In genomic region chr2:80464275-80464674, GRCh38 we compare ENCODE assay signal across 33 cellular contexts.
"Had no signal": no experiment of that assay in that cellular context is flagged by ENCODE, and none has a peak within 500 bp of the region (broad histone marks: within the 10 kb centered on the region; RNA-seq: fewer than 3 reads in every experiment).

No MANE protein-coding gene starts in this region.

- H3K36me3 ChIP-seq: adrenal gland, brain microvascular endothelial cell, breast epithelium had no signal

- H3K4me1 ChIP-seq: adrenal gland, body of pancreas, breast epithelium had no signal

- H3K27ac ChIP-seq: adrenal gland, body of pancreas, brain microvascular endothelial cell, breast epithelium, VCaP had no signal

- H3K4me3 ChIP-seq: adrenal gland, body of pancreas, breast epithelium had no signal

- ATAC-seq: activated CD8-positive, alpha-beta T cell treated with anti-CD3 and anti-CD28 coated beads for 36 hours; activated naive CD4-positive, alpha-beta T cell treated with anti-CD3 and anti-CD28 coated beads, Interleukin-2, amount 50 U/mL, for 72 hours; activated T-cell treated with anti-CD3 and anti-CD28 coated beads, Interleukin-2, amount 50 U/mL, for 4 hours; activated T-cell treated with anti-CD3 and anti-CD28 coated beads, Interleukin-2, amount 50 U/mL, for 72 hours; activated T-helper 17 cell treated with anti-CD3 and anti-CD28 coated beads, Interleukin-2, amount 50 U/mL, for 72 hours; body of pancreas; T-helper 17 cell had no signal

- FAIRE-seq: astrocyte, colon, TTC549 had no signal

- DNase-seq: activated B cell treated with CpG ODN at 0.5 μM for 24 hours; activated CD4-positive, alpha-beta memory T cell treated with anti-CD3 and anti-CD28 coated beads for 36 hours; activated CD4-positive, alpha-beta T cell treated with anti-CD3 and anti-CD28 coated beads for 4 hours; activated CD4-positive, alpha-beta T cell treated with anti-CD3 and anti-CD28 coated beads, Interleukin-2, amount 10 ng/mL, durations not matched to agents 24 days and 14 days; activated CD4-positive, alpha-beta T cell treated with anti-CD3 and anti-CD28 coated beads, Interleukin-2, amount 50 U/mL, for 1 hour; activated CD4-positive, alpha-beta T cell treated with anti-CD3 and anti-CD28 coated beads, Interleukin-2, amount 50 U/mL, for 4 hours; activated CD4-positive, CD25-positive, alpha-beta regulatory T cell treated with anti-CD3 and anti-CD28 coated beads, Interleukin-2, amount 50 U/mL, for 72 hours; activated CD8-positive, alpha-beta memory T cell treated with anti-CD3 and anti-CD28 coated beads, Interleukin-2, amount 50 U/mL, for 4 hours; activated CD8-positive, alpha-beta T cell treated with anti-CD3 and anti-CD28 coated beads for 36 hours; activated effector memory CD4-positive, alpha-beta T cell treated with anti-CD3 and anti-CD28 coated beads, Interleukin-2, amount 50 U/mL, for 16 hours; activated gamma-delta T cell treated with Interleukin-2 at 50 U/mL for 16 hours; activated naive CD4-positive, alpha-beta T cell; activated naive CD4-positive, alpha-beta T cell treated with anti-CD3 and anti-CD28 coated beads for 36 hours; activated naive CD4-positive, alpha-beta T cell treated with anti-CD3 and anti-CD28 coated beads, Interleukin-2, amount 50 U/mL, for 16 hours; activated naive CD8-positive, alpha-beta T cell treated with anti-CD3 and anti-CD28 coated beads for 36 hours; activated T-cell treated with anti-CD3 and anti-CD28 coated beads for 4 hours; activated T-cell treated with anti-CD3 and anti-CD28 coated beads, Interleukin-2, amount 50 U/mL, for 1 hour; activated T-cell treated with anti-CD3 and anti-CD28 coated beads, Interleukin-2, amount 50 U/mL, for 4 hours; activated T-cell treated with anti-CD3 and anti-CD28 coated beads, Interleukin-2, amount 50 U/mL, for 72 hours; adrenal gland; amniotic stem cell; aorta; body of pancreas; brain microvascular endothelial cell; central memory CD4-positive, alpha-beta T cell; T-helper 17 cell had no signal

- H3K9me3 ChIP-seq: adrenal gland, body of pancreas, breast epithelium had no signal

- H3K27me3 ChIP-seq: adrenal gland, body of pancreas, brain microvascular endothelial cell, breast epithelium had no signal
